Comparison of ENCODE assay signal across 1 cellular context in genomic region chr6:34697544-34697836, GRCh38.
A peak's percentile ranks its signal among the peaks of the same experiment; 100 is the strongest.
TF ChIP-seq lines count a peak whose summit lies in the region.

No MANE protein-coding gene starts in this region.

TF ChIP-seq in K562, 482 proteins besides CTCF, POLR2A, EP300 and RAD21 (continued from another document and continues in another):
- TF ChIP-seq HMBOX1 (IDR thresholded peaks at IDR 0.05) (no peak), STAT6 (CRISPR knock-in tag; IDR thresholded peaks at IDR 0.05) (no peak), CEBPG (CRISPR knock-in tag; IDR thresholded peaks at IDR 0.05) (no peak), CEBPG (tag; conservative IDR thresholded peaks at IDR 0.05 in 1 of 2, IDR thresholded peaks at IDR 0.05 in 1 of 2) (no peak; a peak in 1 of 4 replicates), ZNF121 (CRISPR knock-in tag; conservative IDR thresholded peaks at IDR 0.05) (peak; percentile 61), TBP (optimal IDR thresholded peaks at IDR 0.05; ENCODE audit: low read depth, low read length) (no peak), ZBTB40 (IDR thresholded peaks at IDR 0.05) (no peak), ZBTB40 (CRISPR knock-in tag; IDR thresholded peaks at IDR 0.05) (no peak), TCF3 (CRISPR knock-in tag; IDR thresholded peaks at IDR 0.05) (no peak), ARID3A (IDR thresholded peaks at IDR 0.05; ENCODE audit: borderline replicate concordance, low read depth, low read length) (no peak), HOXB6 (CRISPR knock-in tag; IDR thresholded peaks at IDR 0.05; ENCODE audit: borderline replicate concordance) (no peak), LCOR (CRISPR knock-in tag; IDR thresholded peaks at IDR 0.05) (no peak), ZNF589 (CRISPR knock-in tag; IDR thresholded peaks at IDR 0.05; ENCODE audit: low read depth) (0 out of 2 replicates have a peak, but pooled peaks have one; percentile 21), ZNF133 (CRISPR knock-in tag; IDR thresholded peaks at IDR 0.05) (no peak), POLR2G (IDR thresholded peaks at IDR 0.05; ENCODE audit: low read depth, low read length) (no peak), ZNF408 (CRISPR knock-in tag; IDR thresholded peaks at IDR 0.05; ENCODE audit: low read depth) (no peak), ZNF586 (CRISPR knock-in tag; conservative IDR thresholded peaks at IDR 0.05) (no peak), TFE3 (CRISPR knock-in tag; IDR thresholded peaks at IDR 0.05) (no peak), ZBTB1 (CRISPR knock-in tag; IDR thresholded peaks at IDR 0.05; ENCODE audit: borderline replicate concordance, low read depth) (no peak), ZNF444 (CRISPR knock-in tag; IDR thresholded peaks at IDR 0.05) (no peak), SMARCE1 (IDR thresholded peaks at IDR 0.05) (no peak), TRIM28 (IDR thresholded peaks at IDR 0.05) (no peak), MAZ (CRISPR knock-in tag; conservative IDR thresholded peaks at IDR 0.05 in 1 of 2, IDR thresholded peaks at IDR 0.05 in 1 of 2) (no peak), FOXM1 (IDR thresholded peaks at IDR 0.05; ENCODE audit: low read depth) (0 out of 2 replicates have a peak, but pooled peaks have one; percentile 5), FOXM1 (CRISPR knock-in tag; IDR thresholded peaks at IDR 0.05; ENCODE audit: low read depth) (no peak), ZBTB8A (IDR thresholded peaks at IDR 0.05; ENCODE audit: partially characterized antibody) (no peak), ZNF79 (CRISPR knock-in tag; IDR thresholded peaks at IDR 0.05; ENCODE audit: low read depth) (no peak), THRB (CRISPR knock-in tag; conservative IDR thresholded peaks at IDR 0.05) (no peak), ZNF407 (IDR thresholded peaks at IDR 0.05; ENCODE audit: low read depth) (no peak)
